ENCODE assay signal across 8 cellular contexts in the genomic region with DNA sequence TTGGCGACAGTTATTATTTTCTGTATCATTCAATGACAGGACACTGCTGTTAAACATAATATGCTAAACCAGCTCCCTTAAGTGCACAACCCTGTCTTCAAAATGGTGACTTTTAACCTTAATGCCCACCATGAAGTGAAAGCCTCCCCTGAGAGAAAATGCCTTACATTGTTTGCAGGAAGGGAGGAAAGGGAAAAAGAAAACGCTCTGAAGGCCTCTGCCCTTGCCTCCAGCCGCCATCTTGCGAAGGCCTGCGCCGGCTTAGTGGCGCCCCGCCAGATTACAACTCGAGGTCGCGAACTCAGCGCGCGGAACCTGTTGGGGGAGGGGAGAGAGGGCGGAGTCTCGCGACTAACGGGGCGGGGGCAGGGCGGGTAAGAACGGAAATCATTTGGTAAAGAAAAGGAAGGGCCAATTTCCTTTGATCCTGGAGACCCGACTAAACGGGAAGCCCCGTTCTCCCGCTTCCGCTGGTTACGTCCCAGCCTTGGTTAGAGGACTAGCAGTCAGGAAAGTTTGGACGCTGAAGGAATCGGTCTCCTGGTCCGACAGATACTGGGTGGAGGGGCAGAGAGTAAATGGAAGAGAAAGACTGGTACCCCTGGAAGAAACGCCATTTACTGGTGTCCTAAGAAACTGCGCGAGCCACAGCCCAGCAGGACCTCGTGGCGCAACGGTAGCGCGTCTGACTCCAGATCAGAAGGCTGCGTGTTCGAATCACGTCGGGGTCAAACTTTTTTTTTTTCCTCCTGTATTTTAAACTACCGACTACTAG. TPM values are rescaled to one million over a fixed set of nuclear protein-coding genes. Genes with fewer than 3 reads are reported as not detected.
A peak's percentile ranks its signal among the peaks of the same experiment; 100 is the strongest.
DNase-seq lines count a peak whose midpoint lies in the region; ATAC-seq and TF ChIP-seq lines count a peak whose summit lies in the region.

No MANE protein-coding gene starts in this region.

- TF ChIP-seq CTCF in Caco-2 (IDR thresholded peaks at IDR 0.05; ENCODE audit: insufficient read depth in 1 of 2, low read depth in 1 of 2, low read length in 1 of 2, severe bottlenecking in 1 of 2, unreplicated experiment in 1 of 2) (no peak), endothelial cell (IDR thresholded peaks at IDR 0.05; ENCODE audit: unreplicated experiment) (no peak)

- H3K4me1 ChIP-seq in Caco-2 (peaks cover 23% of the 10 kb centered on the region), HUES48 (ENCODE audit: control insufficient read depth, insufficient read depth, low read length) (no peaks in the 10 kb centered on the region), NT2/D1 (ENCODE audit: insufficient read depth, insufficient read length) (no peaks in the 10 kb centered on the region)

- POLR2A ChIA-PET in Caco-2 (lab: Charles Lee), result no interaction called here

- H3K27me3 Mint-ChIP-seq in Caco-2 (ENCODE audit: insufficient read depth, unreplicated experiment), result peaks cover 10% of the 10 kb centered on the region
- H3K27me3 Mint-ChIP-seq in endothelial cell (ENCODE audit: unreplicated experiment), result peaks cover 27% of the 10 kb centered on the region

- H3K4me1 Mint-ChIP-seq in Caco-2 (ENCODE audit: low read depth, unreplicated experiment), result peaks cover 31% of the 10 kb centered on the region
- peaks cover 18% of the 10 kb centered on the region for H3K4me1 Mint-ChIP-seq in endothelial cell (ENCODE audit: unreplicated experiment)

- H3K9ac ChIP-seq in HUES48 (ENCODE audit: low read depth, low read length) (peak overlapping the region; percentile 92), NT2/D1 (ENCODE audit: insufficient read length, low read depth) (peak overlapping the region; percentile 87)

- no peaks in the 10 kb centered on the region for H3K27me3 ChIP-seq in Caco-2 (replicated peaks; ENCODE audit: control insufficient read depth, insufficient read depth, low read length)
- no peaks in the 10 kb centered on the region for H3K27me3 ChIP-seq in HUES48 (ENCODE audit: control insufficient read depth, insufficient read depth, low read length)
- H3K27me3 ChIP-seq in NT2/D1 (ENCODE audit: insufficient read depth, insufficient read length), result no peaks in the 10 kb centered on the region

- no peaks in the 10 kb centered on the region for H3K36me3 ChIP-seq in Caco-2 (ENCODE audit: control insufficient read depth, insufficient read depth, low read length)
- no peaks in the 10 kb centered on the region for H3K36me3 ChIP-seq in HUES48 (ENCODE audit: control insufficient read depth, insufficient read depth, low read length)
- H3K36me3 ChIP-seq in NT2/D1 (ENCODE audit: insufficient read depth, insufficient read length, low read length), result no peaks in the 10 kb centered on the region

- CTCF ChIA-PET in Caco-2 (lab: Charles Lee), result no interaction called here

- peak; percentile 93 to 94 for DNase-seq in Caco-2
- peak; percentile 92 for DNase-seq in NT2/D1 (ENCODE audit: low read depth, low spot score)
- DNase-seq in activated CD8-positive, alpha-beta memory T cell treated with anti-CD3 and anti-CD28 coated beads, Interleukin-2, amount 50 U/mL, for 24 hours (ENCODE audit: extremely low read depth), result peak; percentile 89
- peak; percentile 94 for DNase-seq in endothelial cell (ENCODE audit: low spot score)
- DNase-seq in midbrain (lab: John Stamatoyannopoulos, UW), result peak; percentile 94
- peak; percentile 86 to 89 for DNase-seq in stimulated activated CD8-positive, alpha-beta memory T cell treated with anti-CD3 and anti-CD28 coated beads, Interleukin-15, amount 100 ng/mL, for 48 hours (ENCODE audit: low read depth in 2 of 2)

- H3K9me3 Mint-ChIP-seq in Caco-2 (ENCODE audit: unreplicated experiment) (peaks cover 8% of the 10 kb centered on the region), endothelial cell (ENCODE audit: unreplicated experiment) (no peaks in the 10 kb centered on the region)

- H3K36me3 Mint-ChIP-seq in Caco-2 (ENCODE audit: insufficient read depth, unreplicated experiment) (peaks cover 45% of the 10 kb centered on the region), endothelial cell (ENCODE audit: low read depth, unreplicated experiment) (peaks cover 16% of the 10 kb centered on the region)

- peak overlapping the region; percentile 71 for H3K4me3 ChIP-seq in Caco-2 (ENCODE audit: low read depth, low read length)
- H3K4me3 ChIP-seq in HUES48 (ENCODE audit: low read depth, low read length), result peak overlapping the region; percentile 96
- H3K4me3 ChIP-seq in NT2/D1 (ENCODE audit: insufficient read length, low read depth), result peak overlapping the region; percentile 61

- H3K27ac ChIP-seq in HUES48 (ENCODE audit: low read depth, low read length), result peak overlapping the region; percentile 100

- peak; percentile 77 for ATAC-seq in GM21390 (IDR thresholded peaks at IDR 0.05; ENCODE audit: unreplicated experiment)

- H3K27ac Mint-ChIP-seq in Caco-2 (ENCODE audit: unreplicated experiment) (peak overlapping the region; percentile 99), endothelial cell (ENCODE audit: unreplicated experiment) (peak overlapping the region; percentile 98)

- intact Hi-C loops in Caco-2 (cut with micrococcal nuclease; ENCODE audit: unreplicated experiment), result loop anchor here (1.0 kb wide), 2 partner anchors 12 to 13 kb away; no protein-coding TSS in a partner anchor

- no TSS peak for BruUV-seq in Caco-2 (replicated peaks; lab: Mats Ljungman, UMichigan)

- H3K4me3 Mint-ChIP-seq in Caco-2 (ENCODE audit: unreplicated experiment) (peak overlapping the region; percentile 81), endothelial cell (ENCODE audit: unreplicated experiment) (peak overlapping the region; percentile 93)

- H3K9me3 ChIP-seq in Caco-2 (no peaks in the 10 kb centered on the region), HUES48 (ENCODE audit: control insufficient read depth, insufficient read depth, low read length) (no peaks in the 10 kb centered on the region), NT2/D1 (ENCODE audit: insufficient read depth, low read length) (no peaks in the 10 kb centered on the region)

RNA-seq across cellular contexts. Expression of a gene that starts 11.6 kb away (rescaled TPM):
- 203 and 212 TPM in 2 replicates for total RNA-seq in Caco-2 (2022)
- total RNA-seq in endothelial cell (ENCODE audit: unreplicated experiment), result 125 TPM

Comparison
In these comparisons a context has a peak if more than half of its experiments do, and no peak if none do; other contexts are left out.
1. Peak in every context shown above with its lines: DNase-seq, ATAC-seq, H3K4me3 ChIP-seq and H3K27ac ChIP-seq.